ENCODE assay signal across 23 cellular contexts in the genomic region with DNA sequence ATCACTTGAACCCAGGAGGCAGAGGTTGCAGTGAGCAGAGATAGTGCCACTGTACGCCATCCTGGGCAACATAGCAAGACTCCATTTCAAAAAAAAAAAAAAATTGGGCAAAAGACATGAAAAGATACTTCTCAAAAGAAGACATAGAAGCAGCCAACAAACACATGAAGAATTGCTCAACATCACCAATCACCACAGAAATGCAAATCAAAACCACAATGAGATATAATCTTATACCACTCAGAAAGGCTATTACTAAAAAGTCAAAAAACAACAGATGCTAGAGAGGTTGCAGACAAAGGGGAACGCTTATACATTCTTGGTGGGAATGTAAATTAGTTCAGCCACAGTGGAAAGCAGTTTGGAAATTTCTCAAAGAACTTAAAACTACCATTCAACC. TPM values are rescaled to one million over a fixed set of nuclear protein-coding genes. Genes with fewer than 3 reads are reported as not detected.
DNase-seq lines count a peak whose midpoint lies in the region; ATAC-seq and TF ChIP-seq lines count a peak whose summit lies in the region.
"Had no signal": no experiment of that assay in that cellular context is flagged by ENCODE, and none has a peak within 500 bp of the region (broad histone marks: within the 10 kb centered on the region; RNA-seq: fewer than 3 reads in every experiment).

No MANE protein-coding gene starts in this region.

- dilution Hi-C loops in mammary epithelial cell (cut with HindIII; ENCODE audit: low sequenced_read_pairs): no loop called here

- CTCF ChIA-PET in mammary epithelial cell (lab: Charles Lee; ENCODE audit: low non-redundant PET) (no interaction called here), MCF 10A (lab: Yijun Ruan, JAX) (interaction anchor here (0.7 kb wide), 1 partner anchor 828 kb away, joined by 4 read pairs; no protein-coding TSS in a partner anchor)

- no peaks in the 10 kb centered on the region for H3K9me3 Mint-ChIP-seq in MCF 10A (ENCODE audit: unreplicated experiment)
- H3K9me3 Mint-ChIP-seq: CD8-positive, alpha-beta T cell; central memory CD8-positive, alpha-beta T cell; effector memory CD8-positive, alpha-beta T cell had no signal

- no peaks in the 10 kb centered on the region for H3K9me3 ChIP-seq in mammary epithelial cell (replicated peaks; ENCODE audit: insufficient read depth, low read length)
- no peaks in the 10 kb centered on the region for H3K9me3 ChIP-seq in testis
- H3K9me3 ChIP-seq: stomach had no signal

- DNase-seq in mammary epithelial cell: peak; percentile 41
- no peak for DNase-seq in MCF 10A (ENCODE audit: unreplicated experiment)
- DNase-seq in RPMI7951 (ENCODE audit: low read depth): peak; percentile 63
- DNase-seq in dedifferentiated amniotic fluid mesenchymal stem cell (ENCODE audit: extremely low spot score): peak; percentile 63
- peak; percentile 39 for DNase-seq in stromal cell of bone marrow (ENCODE audit: low read depth)
- no peak for DNase-seq in GF-D8 (lab: John Stamatoyannopoulos, UW)
- DNase-seq in testis: no peak
- DNase-seq: activated CD4-positive, alpha-beta memory T cell treated with anti-CD3 and anti-CD28 coated beads for 36 hours; activated naive CD8-positive, alpha-beta T cell treated with anti-CD3 and anti-CD28 coated beads for 36 hours; activated T-cell treated with anti-CD3 and anti-CD28 coated beads, Interleukin-2, amount 50 U/mL, for 24 hours; CD8-positive, alpha-beta T cell; effector memory CD8-positive, alpha-beta T cell; foreskin melanocyte; left cardiac atrium; NCI-H1092; NCI-H69; PC-9; stimulated activated CD4-positive, alpha-beta T cell treated with anti-CD3 and anti-CD28 coated beads, Interleukin-15, amount 100 ng/mL, for 24 hours; stomach had no signal

- H3K27ac ChIP-seq in mammary epithelial cell (ENCODE audit: insufficient read depth, low read depth, low read length) (no peak overlapping the region), testis (no peak overlapping the region)
- H3K27ac ChIP-seq: neural progenitor cell, PC-9, stomach had no signal

- no peak overlapping the region for H3K9ac ChIP-seq in mammary epithelial cell (ENCODE audit: insufficient read depth, low read length)
- H3K9ac ChIP-seq: neural progenitor cell had no signal

- H3K36me3 Mint-ChIP-seq in MCF 10A (ENCODE audit: insufficient read depth, unreplicated experiment): peaks cover 17% of the 10 kb centered on the region

- H3K4me2 ChIP-seq in mammary epithelial cell (ENCODE audit: insufficient read depth, low read depth, low read length): no peak overlapping the region
- H3K4me2 ChIP-seq: neural progenitor cell, PC-9 had no signal

- H3K27ac Mint-ChIP-seq in MCF 10A (ENCODE audit: low read depth, unreplicated experiment): no peak overlapping the region
- H3K27ac Mint-ChIP-seq: activated CD4-positive, alpha-beta memory T cell treated with anti-CD3 and anti-CD28 coated beads for 36 hours; activated naive CD8-positive, alpha-beta T cell treated with anti-CD3 and anti-CD28 coated beads for 36 hours; activated T-cell treated with anti-CD3 and anti-CD28 coated beads, Interleukin-2, amount 50 U/mL, for 24 hours; CD8-positive, alpha-beta T cell; mesothelial cell of epicardium; neural progenitor cell had no signal

- H3K4me3 ChIP-seq in mammary epithelial cell (replicated peaks in 1 of 3; ENCODE audit: insufficient read depth in 1 of 3, low read depth in 2 of 3, low read length in 3 of 3) (no peak overlapping the region), testis (no peak overlapping the region)
- H3K4me3 ChIP-seq: neural progenitor cell, PC-9, stomach had no signal

- ATAC-seq in HG03135 (IDR thresholded peaks at IDR 0.05; ENCODE audit: unreplicated experiment): no peak
- ATAC-seq: CD8-positive, alpha-beta T cell; effector memory CD8-positive, alpha-beta T cell; left cardiac atrium had no signal

- intact Hi-C loops in mammary epithelial cell (cut with micrococcal nuclease): no loop called here
- intact Hi-C loops in MCF 10A (cut with micrococcal nuclease): no loop called here
- intact Hi-C loops in testis (cut with DNase I; ENCODE audit: low total_unique reads): no loop called here

- in situ Hi-C loops in mammary epithelial cell (cut with MboI; ENCODE audit: low sequenced_read_pairs in 2 of 2): no loop called here

- POLR2A ChIA-PET in MCF 10A (lab: Yijun Ruan, JAX): interaction anchor here (0.6 kb wide), 1 partner anchor 184 kb away, joined by 3 read pairs; no protein-coding TSS in a partner anchor

- no TSS peak for BruUV-seq in mammary epithelial cell (replicated peaks; lab: Mats Ljungman, UMichigan)
- BruUV-seq in MCF 10A (replicated peaks; lab: Mats Ljungman, UMichigan): no TSS peak

- no peaks in the 10 kb centered on the region for H3K36me3 ChIP-seq in mammary epithelial cell (ENCODE audit: insufficient read depth, low read length)
- H3K36me3 ChIP-seq in testis (ENCODE audit: low read depth, missing control alignments): no peaks in the 10 kb centered on the region

- no peak overlapping the region for H3K4me3 Mint-ChIP-seq in MCF 10A (ENCODE audit: unreplicated experiment)
- H3K4me3 Mint-ChIP-seq: activated CD4-positive, alpha-beta memory T cell treated with anti-CD3 and anti-CD28 coated beads for 36 hours; activated naive CD8-positive, alpha-beta T cell treated with anti-CD3 and anti-CD28 coated beads for 36 hours; activated T-cell treated with anti-CD3 and anti-CD28 coated beads, Interleukin-2, amount 50 U/mL, for 24 hours; CD8-positive, alpha-beta T cell; central memory CD8-positive, alpha-beta T cell; effector memory CD8-positive, alpha-beta T cell; mesothelial cell of epicardium; neural progenitor cell had no signal

- TF ChIP-seq POLR2A in testis (IDR thresholded peaks at IDR 0.05): no peak

- H3K4me1 Mint-ChIP-seq in MCF 10A (ENCODE audit: insufficient read depth, unreplicated experiment): no peaks in the 10 kb centered on the region
- H3K4me1 Mint-ChIP-seq: mesothelial cell of epicardium had no signal

- TF ChIP-seq CTCF in mammary epithelial cell (conservative IDR thresholded peaks at IDR 0.05 in 1 of 2, IDR thresholded peaks at IDR 0.05 in 1 of 2; ENCODE audit: extremely low read depth in 1 of 2, insufficient read depth in 1 of 2, low read depth in 1 of 2, low read length in 2 of 2): no peak
- TF ChIP-seq CTCF in MCF 10A (IDR thresholded peaks at IDR 0.05; ENCODE audit: unreplicated experiment): no peak
- TF ChIP-seq CTCF in testis (IDR thresholded peaks at IDR 0.05): no peak

- WGBS in mammary epithelial cell (ENCODE audit: low coverage, missing lambda C conversion rate): 20% methylated on average over 1 of the region's 2 CpGs
- WGBS in testis, 2 donors: 95 to 97% methylated on average over 2 of the region's 2 CpGs

- no peaks in the 10 kb centered on the region for H4K20me1 ChIP-seq in mammary epithelial cell (ENCODE audit: insufficient read depth, low read length)

- H2AFZ ChIP-seq in mammary epithelial cell (ENCODE audit: low read depth, low read length): no peak overlapping the region
- H2AFZ ChIP-seq: neural progenitor cell, PC-9 had no signal

- no peaks in the 10 kb centered on the region for H3K27me3 Mint-ChIP-seq in MCF 10A (ENCODE audit: insufficient read depth, unreplicated experiment)
- H3K27me3 Mint-ChIP-seq: activated CD4-positive, alpha-beta memory T cell treated with anti-CD3 and anti-CD28 coated beads for 36 hours; activated naive CD8-positive, alpha-beta T cell treated with anti-CD3 and anti-CD28 coated beads for 36 hours; activated T-cell treated with anti-CD3 and anti-CD28 coated beads, Interleukin-2, amount 50 U/mL, for 24 hours; central memory CD8-positive, alpha-beta T cell; effector memory CD8-positive, alpha-beta T cell had no signal

- H3K4me1 ChIP-seq in mammary epithelial cell (ENCODE audit: insufficient read depth, low read length) (no peaks in the 10 kb centered on the region), testis (no peaks in the 10 kb centered on the region)
- H3K4me1 ChIP-seq: neural progenitor cell had no signal

- no peaks in the 10 kb centered on the region for H3K79me2 ChIP-seq in mammary epithelial cell (ENCODE audit: insufficient read depth, low read length)

- no peaks in the 10 kb centered on the region for H3K27me3 ChIP-seq in mammary epithelial cell (ENCODE audit: insufficient read depth, low read length)
- H3K27me3 ChIP-seq in testis: no peaks in the 10 kb centered on the region
- H3K27me3 ChIP-seq: neural progenitor cell, stomach had no signal

RNA-seq across cellular contexts. Expression of a gene that starts 43.1 kb away (rescaled TPM):
- total RNA-seq in mammary epithelial cell: 10 to 100 TPM in 1 of 2 donors, 1 to 10 TPM in 1; 6.8 to 11.2 TPM
- 9.2 TPM for polyA plus RNA-seq in mammary epithelial cell
- polyA minus RNA-seq in mammary epithelial cell: 4.5 TPM
- 7.4 and 10.5 TPM in 2 replicates for total RNA-seq in MCF 10A (2022)
- 18.0 and 19.9 TPM in 2 replicates for total RNA-seq in RPMI7951 (2014; rRNA removed; shearing (Covaris generic))
- 1 to 10 TPM; 3.4 to 3.6 TPM for total RNA-seq in testis
- polyA plus RNA-seq in testis (ENCODE audit: insufficient read depth, low read depth, low replicate concordance): 9.1 TPM

Comparison
In these comparisons a context has a peak if more than half of its experiments do, and no peak if none do; other contexts are left out.
1. DNase-seq: peak in mammary epithelial cell (single experiment), RPMI7951 (single experiment), dedifferentiated amniotic fluid mesenchymal stem cell (single experiment) and stromal cell of bone marrow (single experiment); none in MCF 10A (single experiment), GF-D8 (single experiment) and testis (single experiment).